In genomic region chr22:31348766-31349165, GRCh38 we compare ENCODE assay signal across 18 cellular contexts. TPM values are rescaled to one million over a fixed set of nuclear protein-coding genes. Genes with fewer than 3 reads are reported as not detected.
DNase-seq lines count a peak whose midpoint lies in the region; ATAC-seq and TF ChIP-seq lines count a peak whose summit lies in the region.
"Had no signal": no experiment of that assay in that cellular context is flagged by ENCODE, and none has a peak within 500 bp of the region (broad histone marks: within the 10 kb centered on the region; RNA-seq: fewer than 3 reads in every experiment).

No MANE protein-coding gene starts in this region.

- no peaks in the 10 kb centered on the region for H3K9me3 Mint-ChIP-seq in activated naive CD8-positive, alpha-beta T cell treated with anti-CD3 and anti-CD28 coated beads, Interleukin-2, amount 50 U/mL, for 24 hours
- H3K9me3 Mint-ChIP-seq in activated naive CD8-positive, alpha-beta T cell treated with anti-CD3 and anti-CD28 coated beads for 36 hours: no peaks in the 10 kb centered on the region
- no peaks in the 10 kb centered on the region for H3K9me3 Mint-ChIP-seq in IgD-negative memory B cell
- no peaks in the 10 kb centered on the region for H3K9me3 Mint-ChIP-seq in central memory CD8-positive, alpha-beta T cell

- no peaks in the 10 kb centered on the region for H3K9me3 ChIP-seq in osteoblast (ENCODE audit: low read depth, low read length)
- H3K9me3 ChIP-seq: A549, MG63, SJCRH30 had no signal

- no peak overlapping the region for H3K4me2 ChIP-seq in osteoblast (ENCODE audit: insufficient read depth, low read length)

- H3K27me3 Mint-ChIP-seq in activated naive CD8-positive, alpha-beta T cell treated with anti-CD3 and anti-CD28 coated beads, Interleukin-2, amount 50 U/mL, for 24 hours: no peaks in the 10 kb centered on the region
- H3K27me3 Mint-ChIP-seq in activated naive CD8-positive, alpha-beta T cell treated with anti-CD3 and anti-CD28 coated beads for 36 hours: no peaks in the 10 kb centered on the region
- no peaks in the 10 kb centered on the region for H3K27me3 Mint-ChIP-seq in IgD-negative memory B cell
- H3K27me3 Mint-ChIP-seq in central memory CD8-positive, alpha-beta T cell: peaks cover 2% of the 10 kb centered on the region

- H3K79me2 ChIP-seq in osteoblast (ENCODE audit: insufficient read depth, low read length): peaks cover 8% of the 10 kb centered on the region

- H3K27ac Mint-ChIP-seq in activated naive CD8-positive, alpha-beta T cell treated with anti-CD3 and anti-CD28 coated beads, Interleukin-2, amount 50 U/mL, for 24 hours: no peak overlapping the region
- H3K27ac Mint-ChIP-seq in activated naive CD8-positive, alpha-beta T cell treated with anti-CD3 and anti-CD28 coated beads for 36 hours: no peak overlapping the region
- H3K27ac Mint-ChIP-seq in IgD-negative memory B cell: peak overlapping the region in 2 of 3 donors; percentile 67 to 81
- no peak overlapping the region for H3K27ac Mint-ChIP-seq in central memory CD8-positive, alpha-beta T cell (ENCODE audit: low read depth)

- no peak for ATAC-seq in activated naive CD8-positive, alpha-beta T cell treated with anti-CD3 and anti-CD28 coated beads, Interleukin-2, amount 50 U/mL, for 24 hours
- no peak for ATAC-seq in central memory CD8-positive, alpha-beta T cell (replicated peaks; ENCODE audit: extremely low read depth, poor library complexity, severe bottlenecking)
- ATAC-seq in GM18520 (IDR thresholded peaks at IDR 0.05; ENCODE audit: unreplicated experiment) (no peak), left colon (no peak)
- ATAC-seq: A549 had no signal

- peaks cover 12% of the 10 kb centered on the region for H3K4me1 ChIP-seq in osteoblast (ENCODE audit: insufficient read depth, low read length)

- peaks cover 16% of the 10 kb centered on the region for H3K4me1 Mint-ChIP-seq in activated naive CD8-positive, alpha-beta T cell treated with anti-CD3 and anti-CD28 coated beads, Interleukin-2, amount 50 U/mL, for 24 hours
- peaks cover 7% of the 10 kb centered on the region for H3K4me1 Mint-ChIP-seq in activated naive CD8-positive, alpha-beta T cell treated with anti-CD3 and anti-CD28 coated beads for 36 hours
- peaks cover 15 to 16% (median 16%) of the 10 kb centered on the region in 3 donors for H3K4me1 Mint-ChIP-seq in IgD-negative memory B cell
- peaks cover 20% of the 10 kb centered on the region for H3K4me1 Mint-ChIP-seq in central memory CD8-positive, alpha-beta T cell

- H3K27ac ChIP-seq in osteoblast (ENCODE audit: low read depth, low read length): no peak overlapping the region
- H3K27ac ChIP-seq: HL-60, SJCRH30 had no signal

- H3K4me3 ChIP-seq in osteoblast (ENCODE audit: insufficient read depth, low read length): no peak overlapping the region
- H3K4me3 ChIP-seq: A549, MG63, SJCRH30 had no signal

- DNase-seq in activated naive CD8-positive, alpha-beta T cell treated with anti-CD3 and anti-CD28 coated beads, Interleukin-2, amount 50 U/mL, for 24 hours: no peak
- DNase-seq in activated naive CD8-positive, alpha-beta T cell treated with anti-CD3 and anti-CD28 coated beads for 36 hours: no peak
- DNase-seq in central memory CD8-positive, alpha-beta T cell (ENCODE audit: low spot score in 2 of 2): no peak
- DNase-seq in osteoblast (ENCODE audit: insufficient read length, low spot score, missing footprints) (peak; percentile 51), left colon (no peak), HPDE6-E6E7 (ENCODE audit: extremely low spot score) (no peak)
- DNase-seq: EL, KG1, MG63, NCI-H187 treated with DMSO at 0.1 percent for 48 hours, NCI-H510A, NCI-H82, RPMI8226, SJCRH30 had no signal

- H3K27me3 ChIP-seq in osteoblast (ENCODE audit: insufficient read depth, low read length): peaks cover 10% of the 10 kb centered on the region
- H3K27me3 ChIP-seq: MG63, SJCRH30 had no signal

- peak overlapping the region; percentile 2 for H3K4me3 Mint-ChIP-seq in activated naive CD8-positive, alpha-beta T cell treated with anti-CD3 and anti-CD28 coated beads, Interleukin-2, amount 50 U/mL, for 24 hours
- no peak overlapping the region for H3K4me3 Mint-ChIP-seq in activated naive CD8-positive, alpha-beta T cell treated with anti-CD3 and anti-CD28 coated beads for 36 hours
- H3K4me3 Mint-ChIP-seq in IgD-negative memory B cell: peak overlapping the region in 1 of 4 donors; percentile 83
- H3K4me3 Mint-ChIP-seq in central memory CD8-positive, alpha-beta T cell: peak overlapping the region; percentile 14

- peaks cover 16% of the 10 kb centered on the region for H4K20me1 ChIP-seq in osteoblast (ENCODE audit: insufficient read depth, low read length)

- intact Hi-C loops in left colon (cut with DNase I, micrococcal nuclease): no loop called here

- no peak for TF ChIP-seq CTCF in osteoblast (IDR thresholded peaks at IDR 0.05; ENCODE audit: extremely low read depth, low read depth, low read length)

- H2AFZ ChIP-seq in osteoblast (ENCODE audit: low read length): no peak overlapping the region

- H3K36me3 Mint-ChIP-seq in activated naive CD8-positive, alpha-beta T cell treated with anti-CD3 and anti-CD28 coated beads, Interleukin-2, amount 50 U/mL, for 24 hours (ENCODE audit: low read depth): peaks cover 12% of the 10 kb centered on the region
- peaks cover 22% of the 10 kb centered on the region for H3K36me3 Mint-ChIP-seq in activated naive CD8-positive, alpha-beta T cell treated with anti-CD3 and anti-CD28 coated beads for 36 hours
- H3K36me3 Mint-ChIP-seq in IgD-negative memory B cell: no peaks in the 10 kb centered on the region
- H3K36me3 Mint-ChIP-seq in central memory CD8-positive, alpha-beta T cell (ENCODE audit: insufficient read depth): peaks cover 16% of the 10 kb centered on the region

- no peaks in the 10 kb centered on the region for H3K36me3 ChIP-seq in osteoblast (ENCODE audit: insufficient read depth, low read length)

RNA-seq across cellular contexts. Expression of gene PATZ1, which starts 2.6 kb away (rescaled TPM):
- total RNA-seq in activated naive CD8-positive, alpha-beta T cell treated with anti-CD3 and anti-CD28 coated beads for 36 hours: 10 to 100 TPM; 35.3 to 36.3 TPM
- 11.5 TPM for polyA plus RNA-seq in IgD-negative memory B cell
- total RNA-seq in osteoblast: 13.8 and 15.2 TPM in 2 replicates
- total RNA-seq in left colon: 10 to 100 TPM; 11.0 to 15.0 TPM

RNA-seq across cellular contexts. Expression of gene DRG1, which starts 50.6 kb away (rescaled TPM):
- total RNA-seq in activated naive CD8-positive, alpha-beta T cell treated with anti-CD3 and anti-CD28 coated beads for 36 hours: 100 to 1,000 TPM in 1 of 2 experiments, 10 to 100 TPM in 1; 95.8 to 103 TPM
- polyA plus RNA-seq in IgD-negative memory B cell: 88.7 TPM
- total RNA-seq in osteoblast: 68.0 and 71.0 TPM in 2 replicates
- total RNA-seq in left colon: 10 to 100 TPM; 29.9 to 34.5 TPM

RNA-seq across cellular contexts. Expression of gene PIK3IP1, which starts 56.5 kb away (rescaled TPM):
- total RNA-seq in activated naive CD8-positive, alpha-beta T cell treated with anti-CD3 and anti-CD28 coated beads for 36 hours: 10 to 100 TPM; 10.7 to 11.3 TPM
- 88.7 TPM for polyA plus RNA-seq in IgD-negative memory B cell
- total RNA-seq in osteoblast (31.5 and 40.1 TPM in 2 replicates), left colon (10 to 100 TPM in 1 of 2 donors, 1 to 10 TPM in 1; 8.1 to 21.9 TPM)

Comparison
In these comparisons a context has a peak if more than half of its experiments do, and no peak if none do; other contexts are left out.
1. H3K27ac Mint-ChIP-seq: peak in IgD-negative memory B cell (2 of 3); none in activated naive CD8-positive, alpha-beta T cell treated with anti-CD3 and anti-CD28 coated beads, Interleukin-2, amount 50 U/mL, for 24 hours (single experiment), activated naive CD8-positive, alpha-beta T cell treated with anti-CD3 and anti-CD28 coated beads for 36 hours (single experiment) and central memory CD8-positive, alpha-beta T cell (single experiment).